In genomic region chrX:63959975-63960374, GRCh38 we compare ENCODE assay signal across 23 cellular contexts.
"Had no signal": no experiment of that assay in that cellular context is flagged by ENCODE, and none has a peak within 500 bp of the region (broad histone marks: within the 10 kb centered on the region; RNA-seq: fewer than 3 reads in every experiment).

No MANE protein-coding gene starts in this region.

- H3K27me3 ChIP-seq: esophagus squamous epithelium, gastroesophageal sphincter, neutrophil, right lobe of liver, stomach, transverse colon had no signal

- H3K27ac ChIP-seq: esophagus squamous epithelium, gastroesophageal sphincter, left ventricle myocardium inferior, lower lobe of right lung, neutrophil, psoas muscle, right lobe of liver, stomach, thoracic aorta, transverse colon had no signal

- H3K36me3 ChIP-seq: esophagus squamous epithelium, gastroesophageal sphincter, left ventricle myocardium inferior, lower lobe of right lung, neutrophil, right lobe of liver, stomach, thoracic aorta, transverse colon had no signal

- H3K36me3 Mint-ChIP-seq: natural killer cell had no signal

- FAIRE-seq: keratinocyte had no signal

- H3K27me3 Mint-ChIP-seq: effector memory CD8-positive, alpha-beta T cell; memory B cell had no signal

- ATAC-seq: effector memory CD8-positive, alpha-beta T cell; gastroesophageal sphincter; lower lobe of right lung; natural killer cell; psoas muscle; right lobe of liver had no signal

- H3K4me1 ChIP-seq: esophagus squamous epithelium, gastroesophageal sphincter, left ventricle myocardium inferior, lower lobe of right lung, psoas muscle, right lobe of liver, stomach, transverse colon had no signal

- DNase-seq: effector memory CD8-positive, alpha-beta T cell; esophagus squamous epithelium; foreskin fibroblast; glutamatergic neuron; immature natural killer cell; left ventricle myocardium inferior; lower lobe of right lung; natural killer cell; psoas muscle; retina; right lobe of liver; stimulated activated CD4-positive, alpha-beta T cell treated with anti-CD3 and anti-CD28 coated beads, Interleukin-2, amount 100 ng/mL, for 24 hours; stimulated activated CD4-positive, alpha-beta T cell treated with anti-CD3 and anti-CD28 coated beads, Interleukin-4, amount 100 ng/mL, for 4 hours; stimulated activated naive CD4-positive, alpha-beta T cell; stomach; substantia nigra; transverse colon had no signal

- H3K4me1 Mint-ChIP-seq: immature natural killer cell, memory B cell, mesothelial cell of epicardium, natural killer cell had no signal

- H3K4me3 ChIP-seq: esophagus squamous epithelium, gastroesophageal sphincter, left ventricle myocardium inferior, lower lobe of right lung, psoas muscle, right lobe of liver, stomach, thoracic aorta, transverse colon had no signal

- H3K9me3 ChIP-seq: esophagus squamous epithelium, gastroesophageal sphincter, left ventricle myocardium inferior, lower lobe of right lung, neutrophil, right lobe of liver, stomach, thoracic aorta, transverse colon had no signal

- H3K27ac Mint-ChIP-seq: effector memory CD8-positive, alpha-beta T cell; immature natural killer cell; memory B cell; mesothelial cell of epicardium; natural killer cell had no signal

- H3K4me3 Mint-ChIP-seq: effector memory CD8-positive, alpha-beta T cell; immature natural killer cell; memory B cell; mesothelial cell of epicardium; natural killer cell had no signal
